In the genomic region with DNA sequence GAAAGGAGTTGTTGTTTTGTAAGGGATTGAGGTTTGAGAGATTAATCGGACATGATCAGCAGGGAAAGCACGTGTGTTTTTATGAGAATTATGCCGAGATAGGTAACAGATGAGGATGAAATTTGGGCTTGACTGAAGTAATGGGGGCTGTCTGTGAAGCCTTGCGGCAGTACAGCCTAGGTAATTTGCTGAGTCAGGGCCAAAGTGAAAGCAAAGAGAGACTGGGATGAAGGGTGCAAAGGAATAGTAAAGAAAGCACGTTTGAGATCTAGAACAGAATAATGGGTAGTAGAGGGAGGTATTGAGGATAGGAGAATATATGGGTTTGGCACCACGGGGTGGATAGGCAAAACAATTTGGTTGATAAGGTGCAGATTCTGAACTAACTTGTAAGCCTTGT, we compare ENCODE assay signal across 7 cellular contexts. TPM values are rescaled to one million over a fixed set of nuclear protein-coding genes. Genes with fewer than 3 reads are reported as not detected.
"Had no signal": no experiment of that assay in that cellular context is flagged by ENCODE, and none has a peak within 500 bp of the region (broad histone marks: within the 10 kb centered on the region; RNA-seq: fewer than 3 reads in every experiment).

No MANE protein-coding gene starts in this region.

RNA-seq across cellular contexts. Expression of gene HPGDS, which starts 47.2 kb away (rescaled TPM):
- total RNA-seq: LHCN-M2, MCF 10A, OCI-LY7, PC-9, RPMI7951, SJCRH30, SK-MEL-5 had no signal
